ENCODE assay signal across 1 cellular context in the genomic region with DNA sequence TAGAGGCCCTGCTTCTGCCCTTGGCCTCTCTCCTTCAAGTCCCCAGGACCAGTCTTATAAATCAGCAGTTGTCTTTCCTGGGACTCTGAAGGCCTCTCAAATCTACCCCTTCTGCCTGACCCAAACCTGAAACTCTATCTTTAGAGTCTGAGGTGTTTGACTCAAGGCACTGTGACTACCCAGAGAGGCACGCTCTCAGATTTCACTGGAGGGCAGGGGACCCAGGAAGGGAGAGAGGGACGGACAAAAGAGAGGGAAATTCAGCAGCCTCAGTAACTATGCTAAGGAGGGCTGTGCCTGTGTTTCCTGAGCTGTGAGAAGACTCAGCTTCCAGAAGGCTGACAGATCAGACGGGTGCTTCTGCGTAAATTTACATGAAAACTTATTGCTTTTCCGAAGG.
TF ChIP-seq lines count a peak whose summit lies in the region.

No MANE protein-coding gene starts in this region.

TF ChIP-seq in A549, 52 proteins besides CTCF, POLR2A, EP300 and RAD21 (continued from another document):
- TF ChIP-seq KDM1A (IDR thresholded peaks at IDR 0.05; ENCODE audit: low read depth) (no peak), EHF (CRISPR knock-in tag; IDR thresholded peaks at IDR 0.05) (no peak), BHLHE40 (IDR thresholded peaks at IDR 0.05; ENCODE audit: low read depth, low read length) (no peak), HOXB5 (CRISPR knock-in tag; IDR thresholded peaks at IDR 0.05) (no peak)
TF ChIP-seq in A549: peak in this region for 0.
